ENCODE assay signal across 1 cellular context in the genomic region with DNA sequence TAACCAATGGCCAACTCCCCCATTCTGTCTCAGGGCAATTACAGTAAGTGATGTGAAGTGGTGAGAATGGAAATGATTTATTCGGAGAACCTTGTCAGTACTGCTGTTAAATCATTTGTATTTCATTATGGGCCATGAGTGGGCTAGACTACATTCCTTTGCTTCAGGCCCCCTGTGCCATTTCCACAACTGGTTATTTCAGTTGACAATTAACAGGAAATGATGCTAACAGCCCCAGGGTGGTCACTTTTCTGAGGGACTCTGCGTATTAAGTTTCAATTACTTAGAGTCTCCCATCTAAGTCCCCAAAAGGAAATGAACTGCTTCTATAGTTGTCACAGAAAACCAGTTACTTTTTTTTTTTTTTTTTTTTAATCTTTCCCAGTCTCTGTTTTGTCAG.
TF ChIP-seq lines count a peak whose summit lies in the region.

No MANE protein-coding gene starts in this region.

TF ChIP-seq in GM23338, 12 proteins besides CTCF, POLR2A, EP300 and RAD21 (continued from another document):
- TF ChIP-seq ZNF462 (CRISPR knock-in tag; IDR thresholded peaks at IDR 0.05) (no peak), JUNB (IDR thresholded peaks at IDR 0.05; ENCODE audit: unreplicated experiment) (no peak), REST (IDR thresholded peaks at IDR 0.05; ENCODE audit: unreplicated experiment) (no peak), EZH2 (IDR thresholded peaks at IDR 0.05; ENCODE audit: low read depth, unreplicated experiment) (no peak), STAT1 (IDR thresholded peaks at IDR 0.05; ENCODE audit: unreplicated experiment) (no peak), ETS1 (IDR thresholded peaks at IDR 0.05) (no peak), CREB1 (CRISPR knock-in tag; IDR thresholded peaks at IDR 0.05; ENCODE audit: low read depth) (no peak)
